Comparison of ENCODE assay signal across 8 cellular contexts in the genomic region with DNA sequence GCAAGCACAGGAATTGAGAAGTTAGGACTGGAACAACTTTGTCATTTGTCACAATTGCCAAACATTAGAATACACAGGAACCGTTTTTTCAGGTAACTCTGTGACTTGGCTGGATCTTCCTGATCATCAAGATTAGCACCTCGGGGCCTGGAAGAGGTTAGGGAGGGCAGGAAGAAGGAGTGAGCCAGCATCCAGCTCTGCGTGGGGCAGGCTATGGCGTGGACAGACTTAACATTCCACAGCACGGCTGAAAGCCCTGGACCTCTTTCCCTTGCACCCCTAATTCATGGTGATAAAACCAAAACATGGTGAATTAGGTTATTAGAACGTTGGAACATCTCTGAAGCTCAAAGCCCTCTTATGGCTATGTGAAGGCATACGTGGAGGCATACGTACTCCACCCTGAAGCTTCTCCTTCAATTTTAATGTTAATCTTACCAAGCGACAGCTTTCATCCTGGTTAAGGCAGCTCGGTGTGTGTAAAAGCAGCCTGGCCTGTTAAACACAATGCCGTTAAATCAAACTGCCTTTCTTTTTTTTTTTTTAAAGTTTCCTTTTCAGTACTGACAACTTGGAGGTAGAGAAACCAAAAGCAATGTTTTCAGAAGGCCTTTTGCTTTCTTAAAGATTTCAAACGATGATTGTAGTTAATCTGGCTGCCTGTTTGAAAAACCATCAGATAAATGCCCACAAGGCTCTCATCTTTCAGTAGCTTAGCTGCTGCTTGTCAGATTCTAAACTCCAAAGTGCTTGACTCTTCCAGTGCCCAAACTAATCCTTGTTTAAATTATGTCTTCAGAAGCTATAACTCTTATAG. TPM values are rescaled to one million over a fixed set of nuclear protein-coding genes. Genes with fewer than 3 reads are reported as not detected.
DNase-seq lines count a peak whose midpoint lies in the region; ATAC-seq and TF ChIP-seq lines count a peak whose summit lies in the region.

No MANE protein-coding gene starts in this region.

- intact Hi-C loops in gastrocnemius medialis (cut with DNase I; ENCODE audit: low total_unique reads): no loop called here

- ATAC-seq in gastrocnemius medialis: no peak
- no peak for ATAC-seq in HG03135 (IDR thresholded peaks at IDR 0.05; ENCODE audit: unreplicated experiment)

- H3K4me3 ChIP-seq in GM12875 (ENCODE audit: low read depth, low read length): peak overlapping the region; percentile 26
- H3K4me3 ChIP-seq in esophagus (ENCODE audit: low read depth in 1 of 2, low read length in 2 of 2): peak overlapping the region in 1 of 2 donors; percentile 4
- peak overlapping the region; percentile 3 to 16 (median 13) for H3K4me3 ChIP-seq in gastrocnemius medialis

- H3K27me3 ChIP-seq in esophagus (ENCODE audit: control insufficient read depth in 1 of 2, insufficient read depth in 2 of 2, low read length in 2 of 2) (no peaks in the 10 kb centered on the region), gastrocnemius medialis (no peaks in the 10 kb centered on the region)

- TF ChIP-seq POLR2A in gastrocnemius medialis (IDR thresholded peaks at IDR 0.05): no peak

- WGBS in esophagus, 2 donors: 19 to 32% methylated on average over 12 of the region's 12 CpGs

- DNase-seq in SK-N-DZ (ENCODE audit: low spot score) (peak; percentile 84), gastrocnemius medialis (no peak), NCI-H2171 treated with DMSO at 0.1 percent for 48 hours (lab: John Stamatoyannopoulos, UW) (no peak), dermis blood vessel endothelial cell (no peak)
- DNase-seq in effector CD8-positive, alpha-beta T cell (lab: John Stamatoyannopoulos, UW): no peak

- H3K27ac ChIP-seq in esophagus (ENCODE audit: low read depth in 2 of 2, low read length in 1 of 2): peak overlapping the region; percentile 36 to 83
- peak overlapping the region; percentile 56 to 92 (median 84) for H3K27ac ChIP-seq in gastrocnemius medialis

- in situ Hi-C loops in gastrocnemius medialis (cut with MboI; ENCODE audit: low sequenced_read_pairs in 4 of 4): loop anchor here in 1 of 4 donors (10.0 kb wide), 1 partner anchor 203 kb away; no protein-coding TSS in a partner anchor

- H3K36me3 ChIP-seq in esophagus (ENCODE audit: control insufficient read depth in 2 of 2, insufficient read depth in 2 of 2, low read length in 1 of 2): no peaks in the 10 kb centered on the region
- no peaks in the 10 kb centered on the region for H3K36me3 ChIP-seq in gastrocnemius medialis

- no peak for TF ChIP-seq CTCF in GM12875 (IDR thresholded peaks at IDR 0.05; ENCODE audit: borderline replicate concordance, insufficient read depth, low read depth, low read length)
- TF ChIP-seq CTCF in gastrocnemius medialis (IDR thresholded peaks at IDR 0.05 in 4 of 5, conservative IDR thresholded peaks at IDR 0.05 in 1 of 5): no peak

- H3K4me1 ChIP-seq in esophagus (ENCODE audit: control insufficient read depth in 2 of 2, insufficient read depth in 2 of 2, low read length in 1 of 2) (peaks cover 0 to 7% of the 10 kb centered on the region in 2 donors), gastrocnemius medialis (peaks cover 7 to 13% of the 10 kb centered on the region in 2 donors)

- H3K9me3 ChIP-seq in esophagus (ENCODE audit: control insufficient read depth in 2 of 2, insufficient read depth in 1 of 2, low read depth in 1 of 2, low read length in 1 of 2) (no peaks in the 10 kb centered on the region), gastrocnemius medialis (no peaks in the 10 kb centered on the region)

RNA-seq across cellular contexts. Expression of gene GRK5, which starts 4.5 kb away (rescaled TPM):
- polyA plus RNA-seq in SK-N-DZ (2014; cell fraction: cytosol; rRNA removed): 57.8 and 65.3 TPM in 2 replicates
- polyA plus RNA-seq in SK-N-DZ (2014; cell fraction: nucleus; rRNA removed): 48.9 and 53.5 TPM in 2 replicates
- 1 to 10 TPM; 3.1 to 5.2 TPM for polyA plus RNA-seq in esophagus
- total RNA-seq in gastrocnemius medialis (10 to 100 TPM in 1 of 4 donors, 1 to 10 TPM in 3; 6.2 to 12.5 (median 9.1) TPM), dermis blood vessel endothelial cell (47.0 and 57.9 TPM in 2 replicates)

RNA-seq across cellular contexts. Expression of gene PRDX3, which starts 33.2 kb away (rescaled TPM):
- 438 and 453 TPM in 2 replicates for polyA plus RNA-seq in SK-N-DZ (2014; cell fraction: cytosol; rRNA removed)
- 217 and 287 TPM in 2 replicates for polyA plus RNA-seq in SK-N-DZ (2014; cell fraction: nucleus; rRNA removed)
- 10 to 100 TPM; 40.8 to 82.2 TPM for polyA plus RNA-seq in esophagus
- total RNA-seq in gastrocnemius medialis (100 to 1,000 TPM; 227 to 342 (median 250) TPM), dermis blood vessel endothelial cell (158 and 231 TPM in 2 replicates)

RNA-seq across cellular contexts. Expression of gene SFXN4, which starts 46.3 kb away (rescaled TPM):
- 47.9 and 341 TPM in 2 replicates for polyA plus RNA-seq in SK-N-DZ (2014; cell fraction: cytosol; rRNA removed)
- 126 and 295 TPM in 2 replicates for polyA plus RNA-seq in SK-N-DZ (2014; cell fraction: nucleus; rRNA removed)
- polyA plus RNA-seq in esophagus: 10 to 100 TPM; 20.8 to 22.7 TPM
- 10 to 100 TPM; 25.6 to 69.7 (median 39.8) TPM for total RNA-seq in gastrocnemius medialis
- 9.4 and 14.6 TPM in 2 replicates for total RNA-seq in dermis blood vessel endothelial cell
